In the genomic region with DNA sequence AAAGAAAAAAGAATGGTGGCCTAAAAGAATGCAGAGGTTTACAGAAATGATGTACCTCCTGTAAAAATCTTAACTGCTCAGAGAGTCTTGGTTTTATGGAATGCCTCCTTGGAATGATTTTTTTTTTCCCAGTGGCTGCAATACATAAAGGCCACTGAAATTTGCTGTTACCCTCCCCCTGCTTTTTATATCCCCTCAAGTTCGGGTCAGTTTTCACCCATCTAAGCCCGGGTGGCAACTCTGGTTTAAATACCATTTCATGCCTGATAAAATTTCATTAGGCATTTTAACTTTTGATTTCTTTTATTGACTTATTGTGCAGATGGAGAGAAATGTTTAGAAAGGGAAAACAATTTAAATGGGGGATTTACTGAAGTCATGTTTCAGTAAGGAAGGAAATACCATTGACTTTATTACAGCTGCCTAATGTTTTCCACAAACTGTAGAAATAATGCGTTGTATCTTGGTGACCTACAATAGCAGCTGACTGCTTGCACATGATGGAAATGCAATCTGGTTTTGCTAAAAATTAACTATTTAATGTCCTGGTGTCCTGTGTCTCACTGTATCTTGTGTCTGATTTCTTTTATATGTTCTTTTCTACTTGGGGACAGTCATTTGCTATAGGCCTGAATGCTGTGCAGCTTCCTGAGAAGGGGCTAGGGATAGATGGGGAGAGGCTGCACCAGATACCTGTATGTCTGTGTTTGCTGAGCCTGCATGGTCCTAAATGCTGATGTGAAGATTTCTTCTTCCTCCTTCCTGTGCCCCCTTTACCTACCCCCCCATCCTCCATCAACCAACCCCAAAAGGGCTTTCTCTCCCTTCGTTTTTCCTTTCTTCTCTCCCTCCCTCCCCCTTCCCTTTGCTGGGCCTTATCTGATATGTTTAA, we compare ENCODE assay signal across 10 cellular contexts.
DNase-seq lines count a peak whose midpoint lies in the region; ATAC-seq, FAIRE-seq and TF ChIP-seq lines count a peak whose summit lies in the region.
"Had no signal": no experiment of that assay in that cellular context is flagged by ENCODE, and none has a peak within 500 bp of the region (broad histone marks: within the 10 kb centered on the region; RNA-seq: fewer than 3 reads in every experiment).

No MANE protein-coding gene starts in this region.

- peak; percentile 77 for DNase-seq in BJ (ENCODE audit: low read depth)
- peak; percentile 90 for DNase-seq in endothelial cell of umbilical vein (ENCODE audit: low read depth, low spot score)
- no peak for DNase-seq in glutamatergic neuron
- no peak for DNase-seq in uterus
- DNase-seq: amygdala had no signal

- dilution Hi-C loops in endothelial cell of umbilical vein (cut with MboI; ENCODE audit: extremely low pct_ligation_motif_present, low sequenced_read_pairs), result no loop called here

- H3K27me3 ChIP-seq in BJ (ENCODE audit: control insufficient read depth, insufficient read depth, low read length), result no peaks in the 10 kb centered on the region
- H3K27me3 ChIP-seq in OCI-LY3 (ENCODE audit: low read depth, low read length), result peaks cover 7% of the 10 kb centered on the region; the same call in 1 of the 2 replicates
- H3K27me3 ChIP-seq in endothelial cell of umbilical vein (ENCODE audit: control insufficient read depth in 2 of 2, insufficient read depth in 2 of 2, low read length in 2 of 2), result no peaks in the 10 kb centered on the region
- no peaks in the 10 kb centered on the region for H3K27me3 ChIP-seq in uterus
- H3K27me3 ChIP-seq: gastroesophageal sphincter had no signal

- H3K27ac Mint-ChIP-seq in nephron, result peak overlapping the region; percentile 92 to 96 (median 96)
- no peak overlapping the region for H3K27ac Mint-ChIP-seq in glutamatergic neuron (ENCODE audit: unreplicated experiment)

- no peaks in the 10 kb centered on the region for H4K20me1 ChIP-seq in OCI-LY3 (ENCODE audit: insufficient read depth, low read length)
- no peaks in the 10 kb centered on the region for H4K20me1 ChIP-seq in endothelial cell of umbilical vein (replicated peaks; ENCODE audit: control insufficient read depth, extremely low read depth, insufficient read depth, low read length)

- CTCF ChIA-PET in BJ (lab: Yijun Ruan, JAX), result interaction anchor here (0.9 to 2.7 kb wide), 3 partner anchors 11 to 28 kb away, joined by 3 to 9 read pairs (median 3); no protein-coding TSS in a partner anchor
- CTCF ChIA-PET in endothelial cell of umbilical vein (lab: Charles Lee), result interaction anchor here (0.7 to 1.4 kb wide), 2 partner anchors 42 to 382 kb away, joined by 3 read pairs; no protein-coding TSS in a partner anchor

- no peak overlapping the region for H3K4me2 ChIP-seq in OCI-LY3 (ENCODE audit: low read length)
- peak overlapping the region; percentile 53 for H3K4me2 ChIP-seq in endothelial cell of umbilical vein (ENCODE audit: insufficient read depth, low read length)

- FAIRE-seq in endothelial cell of umbilical vein (lab: Jason Lieb, UNC), result peak; percentile 53

- no TSS peak for BruUV-seq in endothelial cell of umbilical vein (replicated peaks; lab: Mats Ljungman, UMichigan)

- TF ChIP-seq POLR2A in endothelial cell of umbilical vein (IDR thresholded peaks at IDR 0.05; ENCODE audit: low read depth, low read length) (no peak), uterus (IDR thresholded peaks at IDR 0.05) (no peak)

- H3K36me3 ChIP-seq in BJ (ENCODE audit: control insufficient read depth, insufficient read depth, low read length), result no peaks in the 10 kb centered on the region
- H3K36me3 ChIP-seq in OCI-LY3 (replicated peaks; ENCODE audit: low read depth, low read length), result no peaks in the 10 kb centered on the region
- H3K36me3 ChIP-seq in endothelial cell of umbilical vein (ENCODE audit: control insufficient read depth in 2 of 2, extremely low read depth in 1 of 2, insufficient read depth in 2 of 2, low read length in 2 of 2), result no peaks in the 10 kb centered on the region
- no peaks in the 10 kb centered on the region for H3K36me3 ChIP-seq in uterus
- H3K36me3 ChIP-seq: gastroesophageal sphincter had no signal

- POLR2A ChIA-PET in BJ (lab: Charles Lee), result interaction anchor here (0.6 kb wide), 1 partner anchor 403 kb away, joined by 3 read pairs; no protein-coding TSS in a partner anchor
- POLR2A ChIA-PET in endothelial cell of umbilical vein (lab: Charles Lee), result no interaction called here

- TF ChIP-seq CTCF in BJ (IDR thresholded peaks at IDR 0.05; ENCODE audit: insufficient read depth, low read depth, low read length) (no peak), OCI-LY3 (IDR thresholded peaks at IDR 0.05; ENCODE audit: low read depth, low read length) (no peak), endothelial cell of umbilical vein (IDR thresholded peaks at IDR 0.05; ENCODE audit: extremely low read depth in 1 of 2, insufficient read depth in 1 of 2, low read depth in 1 of 2, low read length in 2 of 2) (no peak), nephron (IDR thresholded peaks at IDR 0.05; ENCODE audit: unreplicated experiment in 3 of 3) (no peak), glutamatergic neuron (IDR thresholded peaks at IDR 0.05; ENCODE audit: partially characterized antibody, unreplicated experiment) (no peak), uterus (IDR thresholded peaks at IDR 0.05) (no peak)

- no peak overlapping the region for H3K27ac ChIP-seq in OCI-LY3 (ENCODE audit: low read length)
- peak overlapping the region; percentile 89 for H3K27ac ChIP-seq in endothelial cell of umbilical vein (ENCODE audit: insufficient read depth, low read depth, low read length)
- no peak overlapping the region for H3K27ac ChIP-seq in uterus

- H3K79me2 ChIP-seq in OCI-LY3 (ENCODE audit: low read length), result no peaks in the 10 kb centered on the region
- no peaks in the 10 kb centered on the region for H3K79me2 ChIP-seq in endothelial cell of umbilical vein (ENCODE audit: control insufficient read depth, insufficient read depth, low read length)

- H3K36me3 Mint-ChIP-seq in nephron (ENCODE audit: low read depth) (no peaks in the 10 kb centered on the region), glutamatergic neuron (ENCODE audit: unreplicated experiment) (no peaks in the 10 kb centered on the region)

- no peaks in the 10 kb centered on the region for H3K9me1 ChIP-seq in endothelial cell of umbilical vein (replicated peaks; ENCODE audit: control insufficient read depth, extremely low read depth, insufficient read depth, low read length)

- H3K27me3 Mint-ChIP-seq in nephron (ENCODE audit: low read depth) (no peaks in the 10 kb centered on the region), glutamatergic neuron (ENCODE audit: unreplicated experiment) (peaks cover 2% of the 10 kb centered on the region)

- H3K4me3 Mint-ChIP-seq in nephron (peak overlapping the region in 2 of 3 experiments; percentile 32 to 44), glutamatergic neuron (ENCODE audit: unreplicated experiment) (no peak overlapping the region)

- no peak overlapping the region for H3K9ac ChIP-seq in OCI-LY3 (ENCODE audit: low read length)
- H3K9ac ChIP-seq in endothelial cell of umbilical vein (replicated peaks; ENCODE audit: extremely low read depth, insufficient read depth, low read length), result peak overlapping the region; percentile 69

- H3K4me1 Mint-ChIP-seq in nephron (peaks cover 59% of the 10 kb centered on the region), glutamatergic neuron (ENCODE audit: low read depth, unreplicated experiment) (peaks cover 2% of the 10 kb centered on the region)

- no peak for ATAC-seq in HG03460 (IDR thresholded peaks at IDR 0.05; ENCODE audit: unreplicated experiment)
- ATAC-seq in GM19324 (IDR thresholded peaks at IDR 0.05; ENCODE audit: low FRiP score, unreplicated experiment), result no peak
- ATAC-seq: gastroesophageal sphincter had no signal

- H2AFZ ChIP-seq in OCI-LY3 (ENCODE audit: low read depth, low read length) (0 out of 2 replicates have a peak overlapping the region, but pooled peaks have one; percentile 37), endothelial cell of umbilical vein (ENCODE audit: low read depth, low read length) (peak overlapping the region; percentile 87)

- H3K9me3 ChIP-seq in OCI-LY3 (ENCODE audit: insufficient read depth, low read length) (no peaks in the 10 kb centered on the region), endothelial cell of umbilical vein (replicated peaks; ENCODE audit: control insufficient read depth, insufficient read depth, low read length) (no peaks in the 10 kb centered on the region), uterus (no peaks in the 10 kb centered on the region)
- H3K9me3 ChIP-seq: gastroesophageal sphincter had no signal

- no peaks in the 10 kb centered on the region for H3K9me3 Mint-ChIP-seq in nephron
- H3K9me3 Mint-ChIP-seq in glutamatergic neuron (ENCODE audit: unreplicated experiment), result no peaks in the 10 kb centered on the region

- H3K4me3 ChIP-seq in BJ (ENCODE audit: low read depth, low read length) (no peak overlapping the region), OCI-LY3 (ENCODE audit: low read length) (no peak overlapping the region), endothelial cell of umbilical vein (replicated peaks in 1 of 3; ENCODE audit: insufficient read depth in 1 of 3, low read depth in 1 of 3, low read length in 3 of 3) (no peak overlapping the region), uterus (no peak overlapping the region)
- H3K4me3 ChIP-seq: gastroesophageal sphincter had no signal

- intact Hi-C loops in endothelial cell of umbilical vein (cut with micrococcal nuclease) (loop anchor here (1.0 to 5.0 kb wide), 4 partner anchors 29 to 487 kb away; partner anchors contain the start of genes HEPACAM2, PEX1 and RBM48), uterus (cut with DNase I; ENCODE audit: low total_unique reads) (no loop called here)

- no peaks in the 10 kb centered on the region for H3K4me1 ChIP-seq in OCI-LY3 (ENCODE audit: low read length)
- H3K4me1 ChIP-seq in endothelial cell of umbilical vein (ENCODE audit: control insufficient read depth, extremely low read depth, insufficient read depth, low read length), result peaks cover 58% of the 10 kb centered on the region
- H3K4me1 ChIP-seq in uterus, result peaks cover 0 to 7% of the 10 kb centered on the region in 2 donors

TF ChIP-seq in endothelial cell of umbilical vein, 7 proteins besides CTCF, POLR2A, EP300 and RAD21:
- no peak for TF ChIP-seq POLR2AphosphoS5 (IDR thresholded peaks at IDR 0.05; ENCODE audit: insufficient read depth, low read depth, low read length)
- TF ChIP-seq JUN (IDR thresholded peaks at IDR 0.05; ENCODE audit: borderline replicate concordance, insufficient read depth, insufficient read length, low read depth), result peak; percentile 63

Comparison
In these comparisons a context has a peak if more than half of its experiments do, and no peak if none do; other contexts are left out.
1. DNase-seq: peak in BJ (single experiment) and endothelial cell of umbilical vein (single experiment); none in glutamatergic neuron (single experiment) and uterus (0 of 2).